8 cellular contexts compared by ENCODE assay signal in the genomic region with DNA sequence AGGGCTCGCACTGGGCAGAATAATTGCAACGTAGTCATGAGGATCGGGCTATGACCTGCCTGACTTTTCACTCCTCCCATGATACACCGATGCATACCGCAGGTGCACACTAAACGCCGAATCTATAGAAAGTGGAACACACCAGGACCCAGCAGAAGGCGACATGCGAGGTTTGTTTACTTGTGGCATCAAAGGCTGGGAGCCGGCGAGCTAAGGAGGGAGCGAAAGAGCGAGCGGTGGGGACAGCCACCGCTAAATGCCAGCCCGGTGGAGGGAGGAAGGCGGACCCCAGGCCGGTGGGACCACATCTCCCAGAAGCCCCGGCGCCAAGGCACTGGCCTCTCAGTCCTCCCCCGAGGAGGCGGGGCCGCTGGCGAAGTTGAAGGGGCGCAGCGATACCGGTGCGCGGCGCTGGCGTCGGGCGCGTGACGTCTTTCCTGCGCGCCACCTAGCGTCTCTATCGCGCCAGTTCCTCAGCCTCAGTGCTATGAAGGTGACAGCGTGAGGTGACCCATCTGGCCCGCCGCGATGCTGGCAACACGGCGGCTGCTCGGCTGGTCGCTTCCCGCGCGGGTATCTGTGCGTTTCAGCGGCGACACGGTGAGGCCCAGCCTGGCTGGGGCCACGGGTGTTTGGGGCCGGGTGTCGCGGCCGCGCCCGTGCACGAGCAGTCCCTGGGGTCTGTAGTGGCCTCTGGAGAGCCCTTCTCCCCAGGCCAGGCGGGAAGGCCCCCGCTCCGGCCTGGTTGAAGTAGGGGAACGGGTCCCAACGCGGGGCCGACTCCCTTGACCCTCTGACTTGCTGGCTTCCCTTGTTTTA. TPM values are rescaled to one million over a fixed set of nuclear protein-coding genes. Genes with fewer than 3 reads are reported as not detected.
DNase-seq lines count a peak whose midpoint lies in the region; ATAC-seq, FAIRE-seq and TF ChIP-seq lines count a peak whose summit lies in the region.

Gene NDUFV1 (plus strand): TSS at position 460 of the 819 bp plus-strand sequence. CDS start 69 bp downstream, at position 529.

- H3K9me3 ChIP-seq in IMR-90 (ENCODE audit: control insufficient read depth, insufficient read depth, low read length) (0 out of 2 replicates have a peak, but pooled peaks cover 4% of the 10 kb centered on the region), OCI-LY7 (ENCODE audit: low read length) (peaks cover 8% of the 10 kb centered on the region; the same call in 1 of the 2 replicates), endothelial cell of umbilical vein (replicated peaks; ENCODE audit: control insufficient read depth, insufficient read depth, low read length) (no peaks in the 10 kb centered on the region)

- BruUV-seq in IMR-90 (replicated peaks; lab: Mats Ljungman, UMichigan) = no TSS peak
- no TSS peak for BruUV-seq in OCI-LY7 (replicated peaks; lab: Mats Ljungman, UMichigan)
- no TSS peak for BruUV-seq in endothelial cell of umbilical vein (replicated peaks; lab: Mats Ljungman, UMichigan)

- H3K4ac ChIP-seq in IMR-90 (ENCODE audit: low read depth, low read length) = peak within 1 kb of the TSS; percentile 88

- H3K79me2 ChIP-seq in OCI-LY7 (ENCODE audit: insufficient read depth, low read depth, low read length) (peaks cover 17% of the 10 kb centered on the region), endothelial cell of umbilical vein (ENCODE audit: control insufficient read depth, insufficient read depth, low read length) (peaks cover 11% of the 10 kb centered on the region)

- CTCF ChIA-PET in IMR-90 (lab: Yijun Ruan, JAX) = no interaction called here
- CTCF ChIA-PET in OCI-LY7 (lab: Charles Lee; ENCODE audit: unreplicated experiment) = no interaction called here
- CTCF ChIA-PET in endothelial cell of umbilical vein (lab: Charles Lee) = no interaction called here

- H3K14ac ChIP-seq in IMR-90 (replicated peaks; ENCODE audit: low read depth, low read length) = peak within 1 kb of the TSS; percentile 66

- ATAC-seq in GM21515 (IDR thresholded peaks at IDR 0.05; ENCODE audit: unreplicated experiment) = peak; percentile 85
- ATAC-seq in IMR-90 (ENCODE audit: low read depth) = peak; percentile 100

- DNase-seq in DMS 273 treated with DMSO at 0.1 percent for 48 hours (lab: John Stamatoyannopoulos, UW) (peak; percentile 57), IMR-90 (peak; percentile 87), OCI-LY7 (ENCODE audit: low spot score) (peak; percentile 98), activated T-cell treated with anti-CD3 and anti-CD28 coated beads for 24 hours (ENCODE audit: low read depth) (peak; percentile 94), endothelial cell of umbilical vein (ENCODE audit: low read depth, low spot score) (peak; percentile 94), mucosa of gallbladder (ENCODE audit: low spot score) (peak; percentile 96)
- DNase-seq in stimulated activated CD8-positive, alpha-beta memory T cell treated with anti-CD3 and anti-CD28 coated beads, Interleukin-4, amount 100 ng/mL, for 4 hours (ENCODE audit: low read depth in 2 of 2, low spot score in 1 of 2) = peak; percentile 91 to 93

- H2BK5ac ChIP-seq in IMR-90 (ENCODE audit: low read depth, low read length, poor library complexity, severe bottlenecking) = peak within 1 kb of the TSS; percentile 63

- H2BK15ac ChIP-seq in IMR-90 (ENCODE audit: low read depth, low read length) = no peak within 1 kb of the TSS

- peak within 1 kb of the TSS; percentile 86 to 94 for H4K8ac ChIP-seq in IMR-90 (ENCODE audit: low read depth in 2 of 2, low read length in 2 of 2)

- H3K4me1 ChIP-seq in IMR-90 (ENCODE audit: control insufficient read depth, insufficient read depth, low read length) (peaks cover 6% of the 10 kb centered on the region; the same call in 1 of the 2 replicates), OCI-LY7 (ENCODE audit: insufficient read depth, low read length, poor library complexity, severe bottlenecking) (peaks cover 24% of the 10 kb centered on the region), endothelial cell of umbilical vein (ENCODE audit: control insufficient read depth, extremely low read depth, insufficient read depth, low read length) (peaks cover 6% of the 10 kb centered on the region)

- H2BK120ac ChIP-seq in IMR-90 (ENCODE audit: low read depth, low read length) = no peak within 1 kb of the TSS

- H3K79me1 ChIP-seq in IMR-90 (ENCODE audit: low read depth in 1 of 2, low read length in 2 of 2) = peaks cover 18 to 22% of the 10 kb centered on the region in 2 experiments

- H3K27me3 ChIP-seq in IMR-90 (ENCODE audit: control insufficient read depth, insufficient read depth, low read length) = peaks cover 2% of the 10 kb centered on the region; the same call in 1 of the 2 replicates
- H3K27me3 ChIP-seq in endothelial cell of umbilical vein (ENCODE audit: control insufficient read depth in 2 of 2, insufficient read depth in 2 of 2, low read length in 2 of 2) = no peaks in the 10 kb centered on the region

- no peak within 1 kb of the TSS for H2BK20ac ChIP-seq in IMR-90 (ENCODE audit: low read depth, low read length)

- H3K9me2 ChIP-seq in OCI-LY7 (ENCODE audit: insufficient read depth, low read length) = no peaks in the 10 kb centered on the region

- in situ Hi-C loops in IMR-90 (cut with MboI; ENCODE audit: low sequenced_read_pairs) = no loop called here

- dilution Hi-C loops in IMR-90 (cut with HindIII; ENCODE audit: low sequenced_read_pairs, unreplicated experiment) = no loop called here
- dilution Hi-C loops in endothelial cell of umbilical vein (cut with MboI; ENCODE audit: extremely low pct_ligation_motif_present, low sequenced_read_pairs) = no loop called here

- peak within 1 kb of the TSS; percentile 50; the same call in 1 of the 2 replicates for H4K91ac ChIP-seq in IMR-90 (ENCODE audit: insufficient read depth, low read depth, low read length)

- H2AK9ac ChIP-seq in IMR-90 (replicated peaks; ENCODE audit: low read depth, low read length, poor library complexity) = peak within 1 kb of the TSS; percentile 93

- peak within 1 kb of the TSS; percentile 33 for H2AK5ac ChIP-seq in IMR-90 (ENCODE audit: low read depth, low read length)

- WGBS in IMR-90 (ENCODE audit: extremely low coverage in 2 of 2, insufficient read length in 1 of 2), 2 experiments = 0% methylated on average over 45 of the region's 70 CpGs; no CpG with 5 or more reads in 1 of the 2 experiments

- H3K36me3 ChIP-seq in IMR-90 (ENCODE audit: control insufficient read depth, insufficient read depth, low read length) = peaks cover 22% of the 10 kb centered on the region
- H3K36me3 ChIP-seq in OCI-LY7 (ENCODE audit: insufficient read depth, low read length) = peaks cover 37% of the 10 kb centered on the region
- peaks cover 3 to 17% of the 10 kb centered on the region in 2 experiments for H3K36me3 ChIP-seq in endothelial cell of umbilical vein (ENCODE audit: control insufficient read depth in 2 of 2, extremely low read depth in 1 of 2, insufficient read depth in 2 of 2, low read length in 2 of 2)

- TF ChIP-seq POLR2A in IMR-90 (IDR thresholded peaks at IDR 0.05; ENCODE audit: low read depth, low read length) = peak; percentile 73; the same call in 1 of the 2 replicates
- TF ChIP-seq POLR2A in endothelial cell of umbilical vein (IDR thresholded peaks at IDR 0.05; ENCODE audit: low read depth, low read length) = peak; percentile 88

- H3K56ac ChIP-seq in IMR-90 (ENCODE audit: extremely low read depth, insufficient read depth, low read length) = 0 out of 2 replicates have a peak within 1 kb of the TSS, but pooled peaks have one; percentile 10

- 0 out of 2 replicates have a peak within 1 kb of the TSS, but pooled peaks have one; percentile 7 for H3K18ac ChIP-seq in IMR-90 (ENCODE audit: low read depth, low read length)

- FAIRE-seq in endothelial cell of umbilical vein (lab: Jason Lieb, UNC) = peak; percentile 98

- peak within 1 kb of the TSS; percentile 82 for H3K9ac ChIP-seq in IMR-90 (ENCODE audit: low read depth, low read length)
- peak within 1 kb of the TSS; percentile 79 for H3K9ac ChIP-seq in endothelial cell of umbilical vein (replicated peaks; ENCODE audit: extremely low read depth, insufficient read depth, low read length)

- H3K4me3 ChIP-seq in IMR-90 (ENCODE audit: insufficient read depth, low read depth, low read length) (peak within 1 kb of the TSS; percentile 91), OCI-LY7 (ENCODE audit: low read depth, low read length, poor library complexity, severe bottlenecking) (peak within 1 kb of the TSS; percentile 98), endothelial cell of umbilical vein (replicated peaks in 1 of 3; ENCODE audit: insufficient read depth in 1 of 3, low read depth in 1 of 3, low read length in 3 of 3) (peak within 1 kb of the TSS; percentile 32 to 92 (median 61))

- TF ChIP-seq CTCF in IMR-90 (conservative IDR thresholded peaks at IDR 0.05; ENCODE audit: low read depth, low read length) (peak; percentile 73), OCI-LY7 (conservative IDR thresholded peaks at IDR 0.05; ENCODE audit: low read length) (peak; percentile 61), endothelial cell of umbilical vein (IDR thresholded peaks at IDR 0.05; ENCODE audit: extremely low read depth in 1 of 2, insufficient read depth in 1 of 2, low read depth in 1 of 2, low read length in 2 of 2) (peak; percentile 48 to 78)

- H3K23ac ChIP-seq in IMR-90 (ENCODE audit: low read depth, low read length) = no peak within 1 kb of the TSS

- H4K20me1 ChIP-seq in IMR-90 (ENCODE audit: insufficient read depth, low read length) (no peaks in the 10 kb centered on the region), OCI-LY7 (ENCODE audit: insufficient read depth, low read length) (no peaks in the 10 kb centered on the region; the same call in 1 of the 2 replicates), endothelial cell of umbilical vein (replicated peaks; ENCODE audit: control insufficient read depth, extremely low read depth, insufficient read depth, low read length) (no peaks in the 10 kb centered on the region)

- intact Hi-C loops in IMR-90 (cut with micrococcal nuclease) (no loop called here), OCI-LY7 (cut with micrococcal nuclease; ENCODE audit: unreplicated experiment) (loop anchor here (1.0 to 2.0 kb wide), 2 partner anchors 18 to 24 kb away; partner anchors contain the start of gene GSTP1), endothelial cell of umbilical vein (cut with micrococcal nuclease) (loop anchor here (1.0 to 2.0 kb wide), 4 partner anchors 23 to 98 kb away; partner anchors contain the start of genes CDK2AP2, GSTP1 and NUDT8)

- no peaks in the 10 kb centered on the region for H3K9me1 ChIP-seq in IMR-90 (ENCODE audit: insufficient read depth, low read length)
- H3K9me1 ChIP-seq in endothelial cell of umbilical vein (replicated peaks; ENCODE audit: control insufficient read depth, extremely low read depth, insufficient read depth, low read length) = no peaks in the 10 kb centered on the region

- peak within 1 kb of the TSS; percentile 97 for H3K4me2 ChIP-seq in IMR-90 (ENCODE audit: low read depth, low read length)
- peak within 1 kb of the TSS; percentile 99 for H3K4me2 ChIP-seq in OCI-LY7 (ENCODE audit: low read length)
- H3K4me2 ChIP-seq in endothelial cell of umbilical vein (ENCODE audit: insufficient read depth, low read length) = peak within 1 kb of the TSS; percentile 68

- H3K27ac ChIP-seq in IMR-90 (ENCODE audit: insufficient read depth, low read length) (peak within 1 kb of the TSS; percentile 69), OCI-LY7 (ENCODE audit: low read depth, low read length, poor library complexity, severe bottlenecking) (peak within 1 kb of the TSS; percentile 41), endothelial cell of umbilical vein (ENCODE audit: insufficient read depth, low read depth, low read length) (peak within 1 kb of the TSS; percentile 25)

- H4K5ac ChIP-seq in IMR-90 (ENCODE audit: low read depth, low read length) = peak within 1 kb of the TSS; percentile 82

- peak within 1 kb of the TSS; percentile 96 for H2AFZ ChIP-seq in IMR-90 (replicated peaks; ENCODE audit: low read length, poor library complexity)
- peak within 1 kb of the TSS; percentile 61 for H2AFZ ChIP-seq in OCI-LY7 (ENCODE audit: low read length)
- peak within 1 kb of the TSS; percentile 86 for H2AFZ ChIP-seq in endothelial cell of umbilical vein (ENCODE audit: low read depth, low read length)

- POLR2A ChIA-PET in IMR-90 (lab: Charles Lee; ENCODE audit: unreplicated experiment) = no interaction called here
- POLR2A ChIA-PET in OCI-LY7 (lab: Charles Lee) = no interaction called here
- POLR2A ChIA-PET in endothelial cell of umbilical vein (lab: Charles Lee) = no interaction called here

- peak; percentile 27; the same call in 1 of the 2 replicates for TF ChIP-seq RAD21 in IMR-90 (IDR thresholded peaks at IDR 0.05; ENCODE audit: low read length)

RNA-seq across cellular contexts. Expression of gene NDUFV1, which starts in this region (rescaled TPM):
- total RNA-seq in IMR-90 (2012; rRNA removed) = 119 and 120 TPM in 2 replicates
- 133 and 148 TPM in 2 replicates for polyA plus RNA-seq in IMR-90 (2012; rRNA removed)
- polyA plus RNA-seq in IMR-90 (2012; cell fraction: cytosol; rRNA removed) = 171 and 178 TPM in 2 replicates
- polyA plus RNA-seq in IMR-90 (2012; cell fraction: nucleus; rRNA removed; ENCODE audit: low replicate concordance) = 491 and 899 TPM in 2 replicates
- 257 and 283 TPM in 2 replicates for total RNA-seq in OCI-LY7 (2014; rRNA removed; shearing (Covaris generic))
- total RNA-seq in OCI-LY7 (2022) = 294 and 335 TPM in 2 replicates
- total RNA-seq in endothelial cell of umbilical vein = 179 and 191 TPM in 2 replicates
- 203 and 204 TPM in 2 replicates for polyA plus RNA-seq in endothelial cell of umbilical vein
- polyA plus RNA-seq in endothelial cell of umbilical vein (2011; cell fraction: cytosol; rRNA removed) = 105 and 135 TPM in 2 replicates
- polyA plus RNA-seq in endothelial cell of umbilical vein (2011; cell fraction: nucleus; rRNA removed) = 410 and 434 TPM in 2 replicates
- 141 and 210 TPM in 2 replicates for polyA plus RNA-seq in endothelial cell of umbilical vein (2012)
- polyA minus RNA-seq in endothelial cell of umbilical vein = 89.3 and 124 TPM in 2 replicates
- 162 TPM for polyA minus RNA-seq in endothelial cell of umbilical vein (2011; cell fraction: cytosol; rRNA and poly(A)+ RNA removed)
- 90.9 and 99.0 TPM in 2 replicates for polyA minus RNA-seq in endothelial cell of umbilical vein (2011; cell fraction: nucleus; rRNA and poly(A)+ RNA removed)
- total RNA-seq in mucosa of gallbladder = 202 TPM

Comparison
In these comparisons a context has a peak if more than half of its experiments do, and no peak if none do; other contexts are left out.
1. Peak in every context shown above with its lines: DNase-seq, ATAC-seq, H3K4me3 ChIP-seq and H3K27ac ChIP-seq.